Comparison of ENCODE assay signal across 8 cellular contexts in the genomic region with DNA sequence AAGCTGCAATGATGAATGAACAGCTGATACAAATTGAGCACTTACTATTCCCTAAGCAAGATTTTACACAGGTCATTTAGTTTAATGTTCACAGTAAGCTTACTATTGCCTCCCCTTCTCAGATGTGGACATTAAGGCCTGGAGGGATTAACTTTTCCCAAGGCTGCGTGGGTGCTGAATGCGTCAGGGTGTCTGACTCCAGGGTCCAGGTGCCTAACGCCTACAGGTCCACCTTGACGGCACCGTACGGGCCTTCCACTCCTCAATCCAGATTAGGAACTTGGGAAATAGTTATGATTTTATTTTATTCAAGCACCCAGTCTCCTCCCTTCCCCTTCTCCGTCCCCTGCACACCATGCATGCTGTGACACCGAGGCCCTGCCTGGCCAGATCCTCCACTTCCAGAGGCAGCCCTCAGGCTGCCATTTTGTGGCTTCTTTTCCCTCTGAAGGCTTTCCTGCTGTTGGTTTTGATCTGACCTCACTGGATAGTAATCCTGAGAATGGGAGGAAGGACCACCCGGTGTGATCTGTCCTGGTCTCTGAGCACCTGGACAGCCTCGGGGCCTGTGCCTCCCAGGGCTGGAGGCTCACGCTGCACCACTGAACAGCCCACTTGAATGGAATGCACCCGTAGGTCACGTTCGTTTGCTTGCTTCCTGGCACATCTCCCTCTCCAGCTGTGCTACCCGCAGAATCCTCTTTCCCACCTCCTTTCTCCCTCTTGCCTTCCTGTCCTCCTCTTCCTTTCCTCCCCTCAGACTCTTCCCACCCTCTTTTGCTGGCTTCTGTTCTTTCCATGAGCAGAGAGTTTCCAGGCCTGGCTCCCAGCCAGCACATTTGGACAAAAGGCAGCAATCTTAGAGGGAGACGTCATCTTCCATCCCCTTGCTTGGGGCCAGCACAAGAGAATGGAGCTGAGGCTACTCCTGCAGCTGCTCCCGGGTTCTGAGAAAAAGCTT. TPM values are rescaled to one million over a fixed set of nuclear protein-coding genes. Genes with fewer than 3 reads are reported as not detected.
A peak's percentile ranks its signal among the peaks of the same experiment; 100 is the strongest.
DNase-seq lines count a peak whose midpoint lies in the region; ATAC-seq and TF ChIP-seq lines count a peak whose summit lies in the region.

No MANE protein-coding gene starts in this region.

- DNase-seq in ELR (ENCODE audit: low read depth) (peak; percentile 97), fibroblast of peridontal ligament (ENCODE audit: extremely low read depth) (peak; percentile 97), neural crest cell (ENCODE audit: low read depth, low spot score) (no peak), OCI-M1 (lab: John Stamatoyannopoulos, UW) (no peak)
- no peak for DNase-seq in T-helper 2 cell treated with Interferon-gamma antibody and Interleukin-4, amounts not matched to agents 5 μg/mL and 100 μg/mL, for 36 hours (ENCODE audit: low spot score)

- no peak overlapping the region for H3K4me3 Mint-ChIP-seq in neural crest cell
- H3K4me3 Mint-ChIP-seq in T-helper 2 cell treated with Interferon-gamma antibody and Interleukin-4, amounts not matched to agents 5 μg/mL and 100 μg/mL, for 36 hours: no peak overlapping the region

- no peaks in the 10 kb centered on the region for H3K9me3 Mint-ChIP-seq in neural crest cell
- H3K9me3 Mint-ChIP-seq in T-helper 2 cell treated with Interferon-gamma antibody and Interleukin-4, amounts not matched to agents 5 μg/mL and 100 μg/mL, for 36 hours: no peaks in the 10 kb centered on the region

- ATAC-seq in GM21367 (IDR thresholded peaks at IDR 0.05; ENCODE audit: unreplicated experiment) (no peak), HG02884 (IDR thresholded peaks at IDR 0.05; ENCODE audit: unreplicated experiment) (no peak)

- H3K36me3 Mint-ChIP-seq in neural crest cell (ENCODE audit: low read depth): no peaks in the 10 kb centered on the region
- H3K36me3 Mint-ChIP-seq in T-helper 2 cell treated with Interferon-gamma antibody and Interleukin-4, amounts not matched to agents 5 μg/mL and 100 μg/mL, for 36 hours (ENCODE audit: low read depth): no peaks in the 10 kb centered on the region

- H3K4me1 Mint-ChIP-seq in neural crest cell: peaks cover 31% of the 10 kb centered on the region
- H3K4me1 Mint-ChIP-seq in T-helper 2 cell treated with Interferon-gamma antibody and Interleukin-4, amounts not matched to agents 5 μg/mL and 100 μg/mL, for 36 hours (ENCODE audit: low read depth): no peaks in the 10 kb centered on the region

- no peak for TF ChIP-seq CTCF in neural crest cell (conservative IDR thresholded peaks at IDR 0.05)

- no peaks in the 10 kb centered on the region for H3K27me3 Mint-ChIP-seq in neural crest cell (ENCODE audit: low read depth)
- H3K27me3 Mint-ChIP-seq in T-helper 2 cell treated with Interferon-gamma antibody and Interleukin-4, amounts not matched to agents 5 μg/mL and 100 μg/mL, for 36 hours (ENCODE audit: low read depth): peaks cover 23% of the 10 kb centered on the region

- H3K27ac Mint-ChIP-seq in neural crest cell (ENCODE audit: unreplicated experiment): peak overlapping the region; percentile 93
- H3K27ac Mint-ChIP-seq in T-helper 2 cell treated with Interferon-gamma antibody and Interleukin-4, amounts not matched to agents 5 μg/mL and 100 μg/mL, for 36 hours: no peak overlapping the region

TF ChIP-seq in PFSK-1, 5 proteins besides CTCF, POLR2A, EP300 and RAD21:
- TF ChIP-seq FOXP2 (optimal IDR thresholded peaks at IDR 0.05; ENCODE audit: borderline replicate concordance, extremely low read depth, extremely low read length, insufficient read depth) (peak; percentile 87), SIN3A (IDR thresholded peaks at IDR 0.05; ENCODE audit: borderline replicate concordance, insufficient read depth, low read length) (no peak; the same call in 1 of the 2 replicates), POLR2AphosphoS5 (IDR thresholded peaks at IDR 0.05; ENCODE audit: low read depth, low read length) (no peak)
- TF ChIP-seq, protein P1, sequence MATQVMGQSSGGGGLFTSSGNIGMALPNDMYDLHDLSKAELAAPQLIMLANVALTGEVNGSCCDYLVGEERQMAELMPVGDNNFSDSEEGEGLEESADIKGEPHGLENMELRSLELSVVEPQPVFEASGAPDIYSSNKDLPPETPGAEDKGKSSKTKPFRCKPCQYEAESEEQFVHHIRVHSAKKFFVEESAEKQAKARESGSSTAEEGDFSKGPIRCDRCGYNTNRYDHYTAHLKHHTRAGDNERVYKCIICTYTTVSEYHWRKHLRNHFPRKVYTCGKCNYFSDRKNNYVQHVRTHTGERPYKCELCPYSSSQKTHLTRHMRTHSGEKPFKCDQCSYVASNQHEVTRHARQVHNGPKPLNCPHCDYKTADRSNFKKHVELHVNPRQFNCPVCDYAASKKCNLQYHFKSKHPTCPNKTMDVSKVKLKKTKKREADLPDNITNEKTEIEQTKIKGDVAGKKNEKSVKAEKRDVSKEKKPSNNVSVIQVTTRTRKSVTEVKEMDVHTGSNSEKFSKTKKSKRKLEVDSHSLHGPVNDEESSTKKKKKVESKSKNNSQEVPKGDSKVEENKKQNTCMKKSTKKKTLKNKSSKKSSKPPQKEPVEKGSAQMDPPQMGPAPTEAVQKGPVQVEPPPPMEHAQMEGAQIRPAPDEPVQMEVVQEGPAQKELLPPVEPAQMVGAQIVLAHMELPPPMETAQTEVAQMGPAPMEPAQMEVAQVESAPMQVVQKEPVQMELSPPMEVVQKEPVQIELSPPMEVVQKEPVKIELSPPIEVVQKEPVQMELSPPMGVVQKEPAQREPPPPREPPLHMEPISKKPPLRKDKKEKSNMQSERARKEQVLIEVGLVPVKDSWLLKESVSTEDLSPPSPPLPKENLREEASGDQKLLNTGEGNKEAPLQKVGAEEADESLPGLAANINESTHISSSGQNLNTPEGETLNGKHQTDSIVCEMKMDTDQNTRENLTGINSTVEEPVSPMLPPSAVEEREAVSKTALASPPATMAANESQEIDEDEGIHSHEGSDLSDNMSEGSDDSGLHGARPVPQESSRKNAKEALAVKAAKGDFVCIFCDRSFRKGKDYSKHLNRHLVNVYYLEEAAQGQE (IDR thresholded peaks at IDR 0.05; ENCODE audit: insufficient read depth in 1 of 2, low read depth in 2 of 2, low read length in 2 of 2): no peak

RNA-seq across cellular contexts. Expression of a gene that starts 14.4 kb away (rescaled TPM):
- 14.3 TPM for polyA plus RNA-seq in PFSK-1 (2012; ENCODE audit: insufficient read length, low read depth)
- 29.8 and 33.7 TPM in 2 replicates for total RNA-seq in neural crest cell

RNA-seq across cellular contexts. Expression of a gene that starts 46.6 kb away (rescaled TPM):
- polyA plus RNA-seq in PFSK-1 (2012; ENCODE audit: insufficient read length, low read depth): 31.2 TPM
- 14.2 and 14.9 TPM in 2 replicates for total RNA-seq in neural crest cell

Comparison
In these comparisons a context has a peak if more than half of its experiments do, and no peak if none do; other contexts are left out.
1. DNase-seq: peak in ELR (single experiment) and fibroblast of peridontal ligament (single experiment); none in neural crest cell (single experiment), OCI-M1 (single experiment) and T-helper 2 cell treated with Interferon-gamma antibody and Interleukin-4, amounts not matched to agents 5 μg/mL and 100 μg/mL, for 36 hours (single experiment).